Comparison of ENCODE assay signal across 24 cellular contexts in genomic region chr6:163366288-163366687, GRCh38.
"Had no signal": no experiment of that assay in that cellular context is flagged by ENCODE, and none has a peak within 500 bp of the region (broad histone marks: within the 10 kb centered on the region; RNA-seq: fewer than 3 reads in every experiment).

No MANE protein-coding gene starts in this region.

- H3K27me3 ChIP-seq: ovary, right lobe of liver, sigmoid colon, suprapubic skin, testis, tibial artery, transverse colon, upper lobe of right lung, uterus had no signal

- ATAC-seq: naive thymus-derived CD4-positive, alpha-beta T cell; natural killer cell; psoas muscle; right cardiac atrium; right lobe of liver; stimulated activated effector memory CD8-positive, alpha-beta T cell treated with anti-CD3 and anti-CD28 coated beads, Interleukin-12 subunit alpha, Interleukin-12 subunit beta, amount 100 ng/mL, for 72 hours; stimulated activated naive B cell treated with anti-CD40 and anti-IgM and Interleukin-4, amounts not matched to agents 10 μg/mL and 1 μg/mL and 100 μg/mL, for 72 hours; upper lobe of right lung had no signal

- H3K79me2 ChIP-seq: parathyroid adenoma had no signal

- H3K4me1 ChIP-seq: parathyroid adenoma, psoas muscle, right lobe of liver, sigmoid colon, stomach, suprapubic skin, testis, tibial artery, transverse colon, upper lobe of right lung, uterus had no signal

- DNase-seq: naive thymus-derived CD4-positive, alpha-beta T cell; natural killer cell; occipital lobe; ovary; psoas muscle; right cardiac atrium; right lobe of liver; sigmoid colon; small intestine; stimulated activated CD4-positive, alpha-beta T cell treated with anti-CD3 and anti-CD28 coated beads, Interleukin-15, amount 100 ng/mL, for 24 hours; stimulated activated CD4-positive, alpha-beta T cell treated with anti-CD3 and anti-CD28 coated beads, Interleukin-2, amount 100 ng/mL, for 24 hours; stimulated activated CD4-positive, alpha-beta T cell treated with anti-CD3 and anti-CD28 coated beads, Interleukin-2, amount 100 ng/mL, for 48 hours; stimulated activated CD4-positive, alpha-beta T cell treated with anti-CD3 and anti-CD28 coated beads, Interleukin-4, amount 100 ng/mL, for 24 hours; stimulated activated naive B cell treated with anti-CD40 and anti-IgM and Interleukin-4, amounts not matched to agents 10 μg/mL and 1 μg/mL and 100 μg/mL, for 72 hours; stimulated activated naive CD4-positive, alpha-beta T cell treated with Interleukin-2 at 50 U/mL for 16 hours; stomach; testis; tibial artery; transverse colon; upper lobe of right lung; uterus had no signal

- H3K9ac ChIP-seq: parathyroid adenoma had no signal

- H3K36me3 ChIP-seq: ovary, right lobe of liver, sigmoid colon, stomach, suprapubic skin, tibial artery, transverse colon, upper lobe of right lung, uterus had no signal

- H3K4me3 ChIP-seq: ovary, psoas muscle, right lobe of liver, sigmoid colon, stomach, suprapubic skin, testis, tibial artery, transverse colon, upper lobe of right lung, uterus had no signal

- H2AFZ ChIP-seq: parathyroid adenoma had no signal

- H3K9me3 ChIP-seq: ovary, psoas muscle, right lobe of liver, sigmoid colon, stomach, suprapubic skin, testis, tibial artery, transverse colon, upper lobe of right lung, uterus had no signal

- H3K27ac ChIP-seq: ovary, parathyroid adenoma, psoas muscle, right lobe of liver, sigmoid colon, stomach, suprapubic skin, testis, tibial artery, transverse colon, upper lobe of right lung, uterus had no signal

- FAIRE-seq: small intestine had no signal
